Comparison of ENCODE assay signal across 4 cellular contexts in the genomic region with DNA sequence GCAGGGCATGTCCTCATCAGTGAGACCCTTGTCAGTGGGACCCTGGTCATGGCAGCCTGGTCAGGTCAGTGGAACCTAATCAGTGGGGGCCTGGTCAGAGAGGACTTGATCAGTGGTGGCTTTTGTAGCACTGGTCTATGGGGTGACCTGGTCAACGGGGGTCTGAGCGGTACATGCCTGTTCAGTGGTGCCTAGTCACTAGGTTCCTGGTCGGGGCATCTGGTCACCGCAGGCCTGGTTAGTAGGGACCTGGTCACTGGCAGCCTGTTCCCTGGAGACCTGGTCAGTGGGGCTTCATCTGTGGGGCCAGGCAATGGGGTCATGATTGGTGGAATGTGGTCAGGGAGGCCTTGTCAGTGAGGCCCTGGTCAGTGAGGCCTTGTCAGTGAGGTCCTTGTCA.
DNase-seq lines count a peak whose midpoint lies in the region; ATAC-seq and TF ChIP-seq lines count a peak whose summit lies in the region.
"Not testable (repeated sequence)": the region's sequence is repeated elsewhere in the genome, so short reads cannot be mapped to it uniquely, and the experiment has no call there.

No MANE protein-coding gene starts in this region.

- not testable (repeated sequence) for H3K4me3 Mint-ChIP-seq in stimulated activated effector memory CD8-positive, alpha-beta T cell treated with anti-CD3 and anti-CD28 coated beads, Interleukin-12 subunit alpha, Interleukin-12 subunit beta, amount 100 ng/mL, for 72 hours; stimulated activated naive CD8-positive, alpha-beta T cell treated with anti-CD3 and anti-CD28 coated beads, Interleukin-15, amount 100 ng/mL, for 72 hours

- not testable (repeated sequence) for TF ChIP-seq CTCF in lower lobe of right lung (IDR thresholded peaks at IDR 0.05); upper lobe of right lung (IDR thresholded peaks at IDR 0.05)

- not testable (repeated sequence) for H3K9me3 ChIP-seq in lower lobe of right lung, upper lobe of right lung

- not testable (repeated sequence) for H3K4me3 ChIP-seq in lower lobe of right lung, upper lobe of right lung

- H3K9me3 Mint-ChIP-seq in stimulated activated effector memory CD8-positive, alpha-beta T cell treated with anti-CD3 and anti-CD28 coated beads, Interleukin-12 subunit alpha, Interleukin-12 subunit beta, amount 100 ng/mL, for 72 hours; stimulated activated naive CD8-positive, alpha-beta T cell treated with anti-CD3 and anti-CD28 coated beads, Interleukin-15, amount 100 ng/mL, for 72 hours: not testable (repeated sequence)

- not testable (repeated sequence) for H3K36me3 ChIP-seq in lower lobe of right lung, upper lobe of right lung

- not testable (repeated sequence) for H3K27ac ChIP-seq in lower lobe of right lung, upper lobe of right lung

- not testable (repeated sequence) for H3K4me1 Mint-ChIP-seq in stimulated activated effector memory CD8-positive, alpha-beta T cell treated with anti-CD3 and anti-CD28 coated beads, Interleukin-12 subunit alpha, Interleukin-12 subunit beta, amount 100 ng/mL, for 72 hours; stimulated activated naive CD8-positive, alpha-beta T cell treated with anti-CD3 and anti-CD28 coated beads, Interleukin-15, amount 100 ng/mL, for 72 hours

- DNase-seq in lower lobe of right lung; stimulated activated effector memory CD8-positive, alpha-beta T cell treated with anti-CD3 and anti-CD28 coated beads, Interleukin-12 subunit alpha, Interleukin-12 subunit beta, amount 100 ng/mL, for 72 hours (ENCODE audit: low spot score in 2 of 2); stimulated activated naive CD8-positive, alpha-beta T cell treated with anti-CD3 and anti-CD28 coated beads, Interleukin-15, amount 100 ng/mL, for 72 hours; upper lobe of right lung: not testable (repeated sequence)

- H3K4me1 ChIP-seq in lower lobe of right lung, upper lobe of right lung: not testable (repeated sequence)

- not testable (repeated sequence) for H3K27me3 ChIP-seq in lower lobe of right lung (ENCODE audit: low read depth); upper lobe of right lung

- H3K27ac Mint-ChIP-seq in stimulated activated effector memory CD8-positive, alpha-beta T cell treated with anti-CD3 and anti-CD28 coated beads, Interleukin-12 subunit alpha, Interleukin-12 subunit beta, amount 100 ng/mL, for 72 hours; stimulated activated naive CD8-positive, alpha-beta T cell treated with anti-CD3 and anti-CD28 coated beads, Interleukin-15, amount 100 ng/mL, for 72 hours: not testable (repeated sequence)

- H3K36me3 Mint-ChIP-seq in stimulated activated effector memory CD8-positive, alpha-beta T cell treated with anti-CD3 and anti-CD28 coated beads, Interleukin-12 subunit alpha, Interleukin-12 subunit beta, amount 100 ng/mL, for 72 hours = not testable (repeated sequence)

- not testable (repeated sequence) for H3K27me3 Mint-ChIP-seq in stimulated activated naive CD8-positive, alpha-beta T cell treated with anti-CD3 and anti-CD28 coated beads, Interleukin-15, amount 100 ng/mL, for 72 hours

- intact Hi-C loops in lower lobe of right lung (cut with DNase I); upper lobe of right lung (cut with DNase I): not testable (repeated sequence)

- peak; percentile 33 to 68 for ATAC-seq in lower lobe of right lung
- ATAC-seq in stimulated activated effector memory CD8-positive, alpha-beta T cell treated with anti-CD3 and anti-CD28 coated beads, Interleukin-12 subunit alpha, Interleukin-12 subunit beta, amount 100 ng/mL, for 72 hours = peak; percentile 64
- ATAC-seq in stimulated activated naive CD8-positive, alpha-beta T cell treated with anti-CD3 and anti-CD28 coated beads, Interleukin-15, amount 100 ng/mL, for 72 hours = peak; percentile 40
- ATAC-seq in upper lobe of right lung = peak; percentile 51
